Comparison of ENCODE assay signal across 17 cellular contexts in genomic region chr5:102048940-102049339, GRCh38.
DNase-seq lines count a peak whose midpoint lies in the region; ATAC-seq and TF ChIP-seq lines count a peak whose summit lies in the region.
"Had no signal": no experiment of that assay in that cellular context is flagged by ENCODE, and none has a peak within 500 bp of the region (broad histone marks: within the 10 kb centered on the region; RNA-seq: fewer than 3 reads in every experiment).

No MANE protein-coding gene starts in this region.

- peak overlapping the region; percentile 28 for H3K27ac Mint-ChIP-seq in endothelial cell (ENCODE audit: unreplicated experiment)
- H3K27ac Mint-ChIP-seq: activated CD4-positive, alpha-beta memory T cell treated with anti-CD3 and anti-CD28 coated beads, Interleukin-2, amount 10 ng/mL, durations not matched to agents 7 days and 5 days; HFFc6; natural killer cell treated with Interleukin-12 subunit alpha and Interleukin-12 subunit beta and Interleukin-15 and Interleukin-18, amount 100 ng/mL, for 72 hours had no signal

- ATAC-seq in HG02610 (IDR thresholded peaks at IDR 0.05; ENCODE audit: unreplicated experiment) (no peak), HG03442 (IDR thresholded peaks at IDR 0.05; ENCODE audit: unreplicated experiment) (no peak), HG03196 (IDR thresholded peaks at IDR 0.05; ENCODE audit: unreplicated experiment) (no peak)
- ATAC-seq: natural killer cell treated with Interleukin-12 subunit alpha and Interleukin-12 subunit beta and Interleukin-15 and Interleukin-18, amount 100 ng/mL, for 72 hours had no signal

- H3K4me3 Mint-ChIP-seq in endothelial cell (ENCODE audit: unreplicated experiment) = no peak overlapping the region
- H3K4me3 Mint-ChIP-seq: activated CD4-positive, alpha-beta memory T cell treated with anti-CD3 and anti-CD28 coated beads, Interleukin-2, amount 10 ng/mL, durations not matched to agents 7 days and 5 days; HFFc6; natural killer cell treated with Interleukin-12 subunit alpha and Interleukin-12 subunit beta and Interleukin-15 and Interleukin-18, amount 100 ng/mL, for 72 hours had no signal

- H3K27me3 Mint-ChIP-seq in endothelial cell (ENCODE audit: unreplicated experiment) = no peaks in the 10 kb centered on the region
- H3K27me3 Mint-ChIP-seq: activated CD4-positive, alpha-beta memory T cell treated with anti-CD3 and anti-CD28 coated beads, Interleukin-2, amount 10 ng/mL, durations not matched to agents 7 days and 5 days; natural killer cell treated with Interleukin-12 subunit alpha and Interleukin-12 subunit beta and Interleukin-15 and Interleukin-18, amount 100 ng/mL, for 72 hours had no signal

- no peaks in the 10 kb centered on the region for H3K36me3 Mint-ChIP-seq in endothelial cell (ENCODE audit: low read depth, unreplicated experiment)
- H3K36me3 Mint-ChIP-seq: natural killer cell treated with Interleukin-12 subunit alpha and Interleukin-12 subunit beta and Interleukin-15 and Interleukin-18, amount 100 ng/mL, for 72 hours had no signal

- DNase-seq in DMS53 treated with DMSO at 0.1 percent for 48 hours (lab: John Stamatoyannopoulos, UW; ENCODE audit: unreplicated experiment) (peak; percentile 59), NCI-H1417 treated with DMSO at 0.1 percent for 48 hours (lab: John Stamatoyannopoulos, UW) (peak; percentile 29), NCI-H82 (lab: John Stamatoyannopoulos, UW) (peak; percentile 92), endothelial cell (ENCODE audit: low spot score) (no peak), HuH-7.5 (ENCODE audit: low spot score) (no peak)
- DNase-seq: activated CD4-positive, alpha-beta memory T cell treated with anti-CD3 and anti-CD28 coated beads, Interleukin-2, amount 10 ng/mL, durations not matched to agents 7 days and 5 days; brain microvascular endothelial cell; C1 segment of cervical spinal cord; effector CD8-positive, alpha-beta T cell; GDM1; HFFc6; substantia nigra; T-helper 9 cell had no signal

- no peak for TF ChIP-seq CTCF in endothelial cell (IDR thresholded peaks at IDR 0.05; ENCODE audit: unreplicated experiment)

- no peaks in the 10 kb centered on the region for H3K9me3 Mint-ChIP-seq in endothelial cell (ENCODE audit: unreplicated experiment)
- H3K9me3 Mint-ChIP-seq: activated CD4-positive, alpha-beta memory T cell treated with anti-CD3 and anti-CD28 coated beads, Interleukin-2, amount 10 ng/mL, durations not matched to agents 7 days and 5 days; natural killer cell treated with Interleukin-12 subunit alpha and Interleukin-12 subunit beta and Interleukin-15 and Interleukin-18, amount 100 ng/mL, for 72 hours had no signal

- peaks cover 12% of the 10 kb centered on the region for H3K4me1 Mint-ChIP-seq in endothelial cell (ENCODE audit: unreplicated experiment)
- H3K4me1 Mint-ChIP-seq: activated CD4-positive, alpha-beta memory T cell treated with anti-CD3 and anti-CD28 coated beads, Interleukin-2, amount 10 ng/mL, durations not matched to agents 7 days and 5 days had no signal

Comparison
In these comparisons a context has a peak if more than half of its experiments do, and no peak if none do; other contexts are left out.
1. DNase-seq: peak in DMS53 treated with DMSO at 0.1 percent for 48 hours (single experiment), NCI-H1417 treated with DMSO at 0.1 percent for 48 hours (single experiment) and NCI-H82 (single experiment); none in endothelial cell (single experiment) and HuH-7.5 (single experiment).